1 cellular context compared by ENCODE assay signal in the genomic region with DNA sequence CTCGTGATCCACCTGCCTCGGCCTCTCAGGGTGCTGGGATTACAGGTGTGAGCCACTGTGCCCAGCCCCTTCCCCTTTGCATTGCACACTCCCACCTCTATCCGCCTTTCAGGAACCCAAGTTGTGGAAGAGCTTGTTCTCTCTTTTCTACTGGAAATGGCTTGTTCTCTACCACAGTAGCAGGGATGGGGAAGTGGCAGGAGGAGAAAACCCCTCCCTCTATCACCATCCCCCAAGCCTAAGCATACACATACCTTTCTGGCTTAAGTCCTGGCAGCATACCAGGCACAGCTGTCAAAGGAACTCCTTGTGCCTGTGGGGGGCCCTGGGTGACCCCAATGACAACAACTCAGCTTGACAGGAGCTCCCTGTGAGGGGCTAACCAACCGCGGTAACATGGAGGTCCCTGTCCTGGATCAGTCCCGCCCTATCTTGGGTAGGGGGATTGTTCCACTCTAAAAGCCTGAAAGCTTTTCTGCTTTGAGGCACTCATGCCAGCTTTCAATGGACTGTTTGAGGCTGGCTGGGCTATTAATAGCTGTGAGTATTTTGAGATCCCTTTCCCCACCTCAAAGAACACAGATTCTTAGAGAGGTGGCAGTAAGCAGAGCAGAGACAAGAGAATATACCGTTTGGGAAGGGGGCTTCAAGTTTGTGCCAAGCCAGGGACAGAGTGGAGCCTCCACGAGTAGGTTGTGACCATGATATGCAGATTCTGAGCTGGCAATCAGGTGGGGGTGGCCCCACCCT.
TF ChIP-seq lines count a peak whose summit lies in the region.

No MANE protein-coding gene starts in this region.

TF ChIP-seq in H1, 55 proteins besides CTCF, POLR2A, EP300 and RAD21:
- no peak for TF ChIP-seq CTBP2 (IDR thresholded peaks at IDR 0.05; ENCODE audit: borderline replicate concordance, insufficient read depth, insufficient read length, low read length)
- 0 out of 2 replicates have a peak, but pooled peaks have one; percentile 12 for TF ChIP-seq TEAD4 (IDR thresholded peaks at IDR 0.05; ENCODE audit: low read depth, low read length)
TF ChIP-seq in H1: peak in this region for 1.
